28 cellular contexts compared by ENCODE assay signal in genomic region chr3:155963557-155963956, GRCh38.
DNase-seq lines count a peak whose midpoint lies in the region; FAIRE-seq and TF ChIP-seq lines count a peak whose summit lies in the region.
"Had no signal": no experiment of that assay in that cellular context is flagged by ENCODE, and none has a peak within 500 bp of the region (broad histone marks: within the 10 kb centered on the region; RNA-seq: fewer than 3 reads in every experiment).

No MANE protein-coding gene starts in this region.

- H3K4me2 ChIP-seq in GM23248 (ENCODE audit: unreplicated experiment): no peak overlapping the region
- H3K4me2 ChIP-seq in astrocyte (ENCODE audit: low read length): peak overlapping the region; percentile 19
- no peak overlapping the region for H3K4me2 ChIP-seq in smooth muscle cell
- no peak overlapping the region for H3K4me2 ChIP-seq in mammary epithelial cell (ENCODE audit: insufficient read depth, low read depth, low read length)
- H3K4me2 ChIP-seq: A549 had no signal

- peaks cover 5% of the 10 kb centered on the region for H3K9me3 Mint-ChIP-seq in astrocyte (ENCODE audit: unreplicated experiment)
- H3K9me3 Mint-ChIP-seq: activated CD4-positive, alpha-beta T cell treated with anti-CD3 and anti-CD28 coated beads, Interleukin-2, amount 10 ng/mL, durations not matched to agents 24 days and 14 days; central memory CD8-positive, alpha-beta T cell; neural crest cell had no signal

- intact Hi-C loops in mammary epithelial cell (cut with micrococcal nuclease): no loop called here

- no peaks in the 10 kb centered on the region for H3K27me3 Mint-ChIP-seq in astrocyte (ENCODE audit: low read depth, unreplicated experiment)
- H3K27me3 Mint-ChIP-seq: activated CD4-positive, alpha-beta T cell treated with anti-CD3 and anti-CD28 coated beads, Interleukin-2, amount 10 ng/mL, durations not matched to agents 24 days and 14 days; central memory CD8-positive, alpha-beta T cell; progenitor cell of endocrine pancreas had no signal

- DNase-seq in GM23248: peak; percentile 49
- peak; percentile 61 for DNase-seq in astrocyte (ENCODE audit: low read depth)
- DNase-seq in glomerular visceral epithelial cell (ENCODE audit: extremely low spot score): peak; percentile 13
- no peak for DNase-seq in caudate nucleus (lab: John Stamatoyannopoulos, UW)
- no peak for DNase-seq in smooth muscle cell (lab: John Stamatoyannopoulos, UW; ENCODE audit: unreplicated experiment)
- DNase-seq in NCI-H2081 (lab: John Stamatoyannopoulos, UW): no peak
- no peak for DNase-seq in mammary epithelial cell
- DNase-seq: activated CD4-positive, alpha-beta T cell treated with anti-CD3 and anti-CD28 coated beads, Interleukin-2, amount 10 ng/mL, durations not matched to agents 24 days and 14 days; activated effector memory CD4-positive, alpha-beta T cell treated with anti-CD3 and anti-CD28 coated beads, Interleukin-2, amount 50 U/mL, for 16 hours; adrenal gland; effector CD4-positive, alpha-beta T cell; glutamatergic neuron; GOT3; mucosa of descending colon; NCI-H1694 treated with DMSO at 0.1 percent for 48 hours; NCI-H82; OCI-M1; SHP77 treated with DMSO at 0.1 percent for 48 hours; T-helper 1 cell; upper lobe of right lung had no signal

- FAIRE-seq in astrocyte (lab: Jason Lieb, UNC): peak; percentile 5
- FAIRE-seq: A549, GM19239, K562 had no signal

- peaks cover 10% of the 10 kb centered on the region for H3K4me1 ChIP-seq in ACC112 (ENCODE audit: control insufficient read depth, insufficient read depth, low read length, unreplicated experiment)
- peaks cover 24% of the 10 kb centered on the region; the same call in 1 of the 2 replicates for H3K4me1 ChIP-seq in GM23248 (ENCODE audit: insufficient read depth)
- H3K4me1 ChIP-seq in astrocyte (ENCODE audit: insufficient read depth, low read length): peaks cover 4% of the 10 kb centered on the region
- H3K4me1 ChIP-seq in smooth muscle cell (ENCODE audit: low read depth): no peaks in the 10 kb centered on the region
- H3K4me1 ChIP-seq in mammary epithelial cell (ENCODE audit: insufficient read depth, low read length): no peaks in the 10 kb centered on the region
- H3K4me1 ChIP-seq: A549, adrenal gland, upper lobe of right lung had no signal

- H3K79me2 ChIP-seq in ACC112 (ENCODE audit: control insufficient read depth, insufficient read depth, low read length, unreplicated experiment): no peaks in the 10 kb centered on the region
- H3K79me2 ChIP-seq in GM23248 (ENCODE audit: insufficient read depth): no peaks in the 10 kb centered on the region
- no peaks in the 10 kb centered on the region for H3K79me2 ChIP-seq in astrocyte (ENCODE audit: insufficient read depth, low read length)
- no peaks in the 10 kb centered on the region for H3K79me2 ChIP-seq in smooth muscle cell (ENCODE audit: low read depth)
- H3K79me2 ChIP-seq in mammary epithelial cell (ENCODE audit: insufficient read depth, low read length): no peaks in the 10 kb centered on the region

- H4K20me1 ChIP-seq in GM23248 (ENCODE audit: insufficient read depth) (no peaks in the 10 kb centered on the region), astrocyte (ENCODE audit: insufficient read depth, low read length) (no peaks in the 10 kb centered on the region), smooth muscle cell (ENCODE audit: low read depth) (no peaks in the 10 kb centered on the region), mammary epithelial cell (ENCODE audit: insufficient read depth, low read length) (no peaks in the 10 kb centered on the region)

- H3K27ac ChIP-seq in ACC112 (ENCODE audit: low read depth, low read length): no peak overlapping the region
- 0 out of 2 replicates have a peak overlapping the region, but pooled peaks have one; percentile 8 for H3K27ac ChIP-seq in GM23248
- peak overlapping the region; percentile 37 for H3K27ac ChIP-seq in astrocyte (ENCODE audit: low read depth, low read length)
- H3K27ac ChIP-seq in caudate nucleus (ENCODE audit: low read depth, low read length): no peak overlapping the region
- H3K27ac ChIP-seq in smooth muscle cell (ENCODE audit: low read depth): no peak overlapping the region
- H3K27ac ChIP-seq in mammary epithelial cell (ENCODE audit: insufficient read depth, low read depth, low read length): no peak overlapping the region
- H3K27ac ChIP-seq: A549, adrenal gland, upper lobe of right lung had no signal

- no peak overlapping the region for H3K4me3 Mint-ChIP-seq in astrocyte (ENCODE audit: unreplicated experiment)
- H3K4me3 Mint-ChIP-seq: activated CD4-positive, alpha-beta T cell treated with anti-CD3 and anti-CD28 coated beads, Interleukin-2, amount 10 ng/mL, durations not matched to agents 24 days and 14 days; CD14-positive monocyte; central memory CD8-positive, alpha-beta T cell; neural crest cell had no signal

- H3F3A ChIP-seq in GM23248 (ENCODE audit: insufficient read depth): peaks cover 19% of the 10 kb centered on the region; the same call in 1 of the 2 replicates
- no peaks in the 10 kb centered on the region for H3F3A ChIP-seq in smooth muscle cell (ENCODE audit: low read depth)

- no peaks in the 10 kb centered on the region for H3K36me3 Mint-ChIP-seq in astrocyte (ENCODE audit: low read depth, unreplicated experiment)
- H3K36me3 Mint-ChIP-seq: CD14-positive monocyte had no signal

- WGBS in GM23248 (ENCODE audit: low coverage in 1 of 2, low lambda C conversion rate in 2 of 2, missing lambda C conversion rate in 2 of 2), 2 experiments: 36 to 38% methylated on average over 2 of the region's 2 CpGs
- 100% methylated on average over 2 of the region's 2 CpGs for WGBS in smooth muscle cell (ENCODE audit: low lambda C conversion rate)
- WGBS in mammary epithelial cell (ENCODE audit: low coverage, missing lambda C conversion rate): 50% methylated on average over 2 of the region's 2 CpGs

- TF ChIP-seq CTCF in astrocyte (IDR thresholded peaks at IDR 0.05; ENCODE audit: insufficient read depth, low read depth, low read length) (no peak), smooth muscle cell (IDR thresholded peaks at IDR 0.05; ENCODE audit: borderline replicate concordance, insufficient read depth, poor library complexity, severe bottlenecking) (no peak), mammary epithelial cell (conservative IDR thresholded peaks at IDR 0.05 in 1 of 2, IDR thresholded peaks at IDR 0.05 in 1 of 2; ENCODE audit: extremely low read depth in 1 of 2, insufficient read depth in 1 of 2, low read depth in 1 of 2, low read length in 2 of 2) (no peak)

- H3K36me3 ChIP-seq in ACC112 (ENCODE audit: insufficient read depth, low read length) (no peaks in the 10 kb centered on the region), GM23248 (ENCODE audit: low read depth) (no peaks in the 10 kb centered on the region), astrocyte (ENCODE audit: insufficient read depth, low read length) (no peaks in the 10 kb centered on the region), smooth muscle cell (ENCODE audit: low read depth) (no peaks in the 10 kb centered on the region), mammary epithelial cell (ENCODE audit: insufficient read depth, low read length) (no peaks in the 10 kb centered on the region)
- H3K36me3 ChIP-seq: adrenal gland, upper lobe of right lung had no signal

- CTCF ChIA-PET in mammary epithelial cell (lab: Charles Lee; ENCODE audit: low non-redundant PET): no interaction called here

- peaks cover 2% of the 10 kb centered on the region for H3K4me1 Mint-ChIP-seq in astrocyte (ENCODE audit: low read depth, unreplicated experiment)
- H3K4me1 Mint-ChIP-seq: CD14-positive monocyte; central memory CD8-positive, alpha-beta T cell; neural crest cell had no signal

- H3K9me3 ChIP-seq in GM23248 (ENCODE audit: low read depth) (no peaks in the 10 kb centered on the region), astrocyte (ENCODE audit: insufficient read depth, low read depth, low read length) (no peaks in the 10 kb centered on the region), smooth muscle cell (replicated peaks; ENCODE audit: low read depth) (no peaks in the 10 kb centered on the region), mammary epithelial cell (replicated peaks; ENCODE audit: insufficient read depth, low read length) (no peaks in the 10 kb centered on the region)
- H3K9me3 ChIP-seq: A549, adrenal gland, mucosa of descending colon, upper lobe of right lung had no signal

- H3K4me3 ChIP-seq in ACC112 (ENCODE audit: low read depth, low read length) (no peak overlapping the region), GM23248 (no peak overlapping the region), astrocyte (ENCODE audit: insufficient read depth, low read depth, low read length) (no peak overlapping the region), smooth muscle cell (no peak overlapping the region), mammary epithelial cell (replicated peaks in 1 of 3; ENCODE audit: insufficient read depth in 1 of 3, low read depth in 2 of 3, low read length in 3 of 3) (no peak overlapping the region)
- H3K4me3 ChIP-seq: A549, adrenal gland, K562, mucosa of descending colon, upper lobe of right lung had no signal

- peaks cover 7% of the 10 kb centered on the region; the same call in 1 of the 2 replicates for H3K9me2 ChIP-seq in GM23248 (ENCODE audit: insufficient read depth)

- H3K9ac ChIP-seq in GM23248 (no peak overlapping the region), astrocyte (ENCODE audit: low read length) (no peak overlapping the region), smooth muscle cell (ENCODE audit: low read depth) (no peak overlapping the region), mammary epithelial cell (ENCODE audit: insufficient read depth, low read length) (no peak overlapping the region)

- H3K27me3 ChIP-seq in ACC112 (ENCODE audit: insufficient read depth, low read length) (no peaks in the 10 kb centered on the region), GM23248 (replicated peaks; ENCODE audit: insufficient read depth) (no peaks in the 10 kb centered on the region), astrocyte (ENCODE audit: insufficient read depth, low read length) (no peaks in the 10 kb centered on the region), smooth muscle cell (ENCODE audit: low read depth) (no peaks in the 10 kb centered on the region), mammary epithelial cell (ENCODE audit: insufficient read depth, low read length) (no peaks in the 10 kb centered on the region)
- H3K27me3 ChIP-seq: adrenal gland, upper lobe of right lung had no signal

- in situ Hi-C loops in GM23248 (cut with MboI): no loop called here
- in situ Hi-C loops in mammary epithelial cell (cut with MboI; ENCODE audit: low sequenced_read_pairs in 2 of 2): no loop called here

- H2AFZ ChIP-seq in ACC112 (ENCODE audit: low read length, unreplicated experiment) (peak overlapping the region; percentile 78), GM23248 (peak overlapping the region; percentile 21; the same call in 1 of the 2 replicates), astrocyte (ENCODE audit: low read depth, low read length) (no peak overlapping the region), smooth muscle cell (ENCODE audit: low read depth) (no peak overlapping the region), mammary epithelial cell (ENCODE audit: low read depth, low read length) (no peak overlapping the region)

- no peak overlapping the region for H3K27ac Mint-ChIP-seq in astrocyte (ENCODE audit: unreplicated experiment)
- H3K27ac Mint-ChIP-seq: activated CD4-positive, alpha-beta T cell treated with anti-CD3 and anti-CD28 coated beads, Interleukin-2, amount 10 ng/mL, durations not matched to agents 24 days and 14 days; CD14-positive monocyte; progenitor cell of endocrine pancreas had no signal

- dilution Hi-C loops in mammary epithelial cell (cut with HindIII; ENCODE audit: low sequenced_read_pairs): no loop called here

- BruUV-seq in mammary epithelial cell (replicated peaks; lab: Mats Ljungman, UMichigan): no TSS peak

Comparison
In these comparisons a context has a peak if more than half of its experiments do, and no peak if none do; other contexts are left out.
1. H2AFZ ChIP-seq: peak in ACC112 (single experiment) and GM23248 (single experiment); none in astrocyte (single experiment), smooth muscle cell (single experiment) and mammary epithelial cell (single experiment).
2. H3K27ac ChIP-seq: peak in GM23248 (single experiment) and astrocyte (single experiment); none in ACC112 (single experiment), caudate nucleus (single experiment), smooth muscle cell (single experiment) and mammary epithelial cell (single experiment).
3. DNase-seq: peak in GM23248 (single experiment), astrocyte (single experiment) and glomerular visceral epithelial cell (single experiment); none in caudate nucleus (0 of 61), smooth muscle cell (single experiment), NCI-H2081 (0 of 2) and mammary epithelial cell (single experiment).